In genomic region chr15:78316211-78317077, GRCh38 we compare ENCODE assay signal across 1 cellular context.
TF ChIP-seq lines count a peak whose summit lies in the region.

No MANE protein-coding gene starts in this region.

TF ChIP-seq in HepG2, 621 proteins besides CTCF, POLR2A, EP300 and RAD21:
- TF ChIP-seq ZMYM2 (CRISPR knock-in tag; IDR thresholded peaks at IDR 0.05), result no peak
- TF ChIP-seq SCMH1 (CRISPR knock-in tag; IDR thresholded peaks at IDR 0.05; ENCODE audit: borderline replicate concordance), result no peak
- no peak for TF ChIP-seq NKX3-1 (CRISPR knock-in tag; IDR thresholded peaks at IDR 0.05)
- no peak for TF ChIP-seq ZNF749 (CRISPR knock-in tag; IDR thresholded peaks at IDR 0.05; ENCODE audit: borderline replicate concordance)
- no peak for TF ChIP-seq ZNF253 (CRISPR knock-in tag; IDR thresholded peaks at IDR 0.05; ENCODE audit: borderline replicate concordance)
- no peak for TF ChIP-seq HNRNPLL (IDR thresholded peaks at IDR 0.05; ENCODE audit: low read depth, low read length, poor library complexity, severe bottlenecking)
- TF ChIP-seq TBL1XR1 (IDR thresholded peaks at IDR 0.05; ENCODE audit: borderline replicate concordance, low read length, partially characterized antibody), result no peak
- TF ChIP-seq ZNF292 (CRISPR knock-in tag; IDR thresholded peaks at IDR 0.05; ENCODE audit: borderline replicate concordance, low read depth), result no peak
- TF ChIP-seq GPBP1L1 (CRISPR knock-in tag; IDR thresholded peaks at IDR 0.05), result no peak
- no peak for TF ChIP-seq SRY (CRISPR knock-in tag; IDR thresholded peaks at IDR 0.05)
- TF ChIP-seq ZGPAT (CRISPR knock-in tag; IDR thresholded peaks at IDR 0.05), result no peak
- TF ChIP-seq SIX4 (CRISPR knock-in tag; IDR thresholded peaks at IDR 0.05), result no peak
- TF ChIP-seq BCLAF1 (IDR thresholded peaks at IDR 0.05), result no peak
- no peak for TF ChIP-seq CBX1 (IDR thresholded peaks at IDR 0.05; ENCODE audit: low read depth)
- TF ChIP-seq ATF5 (CRISPR knock-in tag; IDR thresholded peaks at IDR 0.05; ENCODE audit: low read depth), result no peak
- TF ChIP-seq MLX (CRISPR knock-in tag; IDR thresholded peaks at IDR 0.05), result no peak
- TF ChIP-seq ZNF251 (CRISPR knock-in tag; IDR thresholded peaks at IDR 0.05), result no peak
- no peak for TF ChIP-seq ATF2 (CRISPR knock-in tag; IDR thresholded peaks at IDR 0.05)
- no peak for TF ChIP-seq TFAP4 (IDR thresholded peaks at IDR 0.05; ENCODE audit: borderline replicate concordance, low read depth)
- no peak for TF ChIP-seq ZKSCAN8 (CRISPR knock-in tag; IDR thresholded peaks at IDR 0.05; ENCODE audit: borderline replicate concordance)
